ENCODE assay signal across 1 cellular context in genomic region chr17:38676706-38677504, GRCh38.
TF ChIP-seq lines count a peak whose summit lies in the region.

No MANE protein-coding gene starts in this region.

TF ChIP-seq in HepG2, 621 proteins besides CTCF, POLR2A, EP300 and RAD21 (continued from another document and continues in another):
- no peak for TF ChIP-seq PRDM15 (CRISPR knock-in tag; IDR thresholded peaks at IDR 0.05)
- peak; percentile 54; the same call in 1 of the 2 replicates for TF ChIP-seq FOXK1 (CRISPR knock-in tag; IDR thresholded peaks at IDR 0.05; ENCODE audit: borderline replicate concordance, low read depth)
- TF ChIP-seq MEIS2 (CRISPR knock-in tag; IDR thresholded peaks at IDR 0.05), result no peak
- TF ChIP-seq ZNF766 (CRISPR knock-in tag; IDR thresholded peaks at IDR 0.05; ENCODE audit: borderline replicate concordance), result no peak
- no peak for TF ChIP-seq ZNF530 (CRISPR knock-in tag; IDR thresholded peaks at IDR 0.05; ENCODE audit: low read depth)
- TF ChIP-seq ZC3H13 (CRISPR knock-in tag; IDR thresholded peaks at IDR 0.05), result no peak
- peak; percentile 49; the same call in 1 of the 2 replicates for TF ChIP-seq SIX1 (CRISPR knock-in tag; IDR thresholded peaks at IDR 0.05; ENCODE audit: borderline replicate concordance)
- TF ChIP-seq ZNF570 (CRISPR knock-in tag; IDR thresholded peaks at IDR 0.05; ENCODE audit: borderline replicate concordance), result no peak
- no peak for TF ChIP-seq RFX1 (IDR thresholded peaks at IDR 0.05)
- TF ChIP-seq MIER2 (CRISPR knock-in tag; IDR thresholded peaks at IDR 0.05), result 0 out of 2 replicates have a peak, but pooled peaks have one; percentile 40
- TF ChIP-seq ZNF446 (CRISPR knock-in tag; IDR thresholded peaks at IDR 0.05), result no peak
- TF ChIP-seq TRAFD1 (CRISPR knock-in tag; IDR thresholded peaks at IDR 0.05; ENCODE audit: borderline replicate concordance), result no peak
- 0 out of 2 replicates have a peak, but pooled peaks have one; percentile 40 for TF ChIP-seq SP4 (CRISPR knock-in tag; IDR thresholded peaks at IDR 0.05)
- no peak for TF ChIP-seq STAT5B (CRISPR knock-in tag; IDR thresholded peaks at IDR 0.05)
- TF ChIP-seq SOX13 (IDR thresholded peaks at IDR 0.05), result no peak
- peak in 1 of 2 experiments; percentile 72; a peak in 1 of 4 replicates for TF ChIP-seq SOX13 (CRISPR knock-in tag; conservative IDR thresholded peaks at IDR 0.05 in 1 of 2, IDR thresholded peaks at IDR 0.05 in 1 of 2)
- TF ChIP-seq ZNF224 (CRISPR knock-in tag; IDR thresholded peaks at IDR 0.05), result no peak
- peak; percentile 83 for TF ChIP-seq FOSL2 (CRISPR knock-in tag; IDR thresholded peaks at IDR 0.05)
- TF ChIP-seq ZNF597 (CRISPR knock-in tag; IDR thresholded peaks at IDR 0.05), result no peak
- TF ChIP-seq HNF4A (CRISPR knock-in tag; IDR thresholded peaks at IDR 0.05), result no peak
- TF ChIP-seq MBNL3 (CRISPR knock-in tag; conservative IDR thresholded peaks at IDR 0.05), result no peak
- TF ChIP-seq RBAK (CRISPR knock-in tag; IDR thresholded peaks at IDR 0.05), result no peak
- no peak for TF ChIP-seq ZNF44 (CRISPR knock-in tag; IDR thresholded peaks at IDR 0.05)
- peak; percentile 45; the same call in 1 of the 2 replicates for TF ChIP-seq ZNF292 (CRISPR knock-in tag; IDR thresholded peaks at IDR 0.05; ENCODE audit: borderline replicate concordance, low read depth)
- TF ChIP-seq ZNF770 (CRISPR knock-in tag; IDR thresholded peaks at IDR 0.05), result no peak
- TF ChIP-seq ZNF180 (CRISPR knock-in tag; IDR thresholded peaks at IDR 0.05; ENCODE audit: borderline replicate concordance, low read depth), result no peak
- TF ChIP-seq ZNF33A (CRISPR knock-in tag; IDR thresholded peaks at IDR 0.05; ENCODE audit: borderline replicate concordance), result no peak
- TF ChIP-seq SRSF9 (IDR thresholded peaks at IDR 0.05; ENCODE audit: borderline replicate concordance, insufficient read depth, low read depth, low read length, poor library complexity, severe bottlenecking), result no peak
- TF ChIP-seq SKIL (CRISPR knock-in tag; IDR thresholded peaks at IDR 0.05; ENCODE audit: borderline replicate concordance), result 0 out of 2 replicates have a peak, but pooled peaks have one; percentile 10
- no peak for TF ChIP-seq TMF1 (CRISPR knock-in tag; IDR thresholded peaks at IDR 0.05; ENCODE audit: low read depth)
- TF ChIP-seq ZNF75D (CRISPR knock-in tag; IDR thresholded peaks at IDR 0.05; ENCODE audit: borderline replicate concordance), result no peak
- peak; percentile 67 for TF ChIP-seq ZNF121 (CRISPR knock-in tag; IDR thresholded peaks at IDR 0.05)
- no peak for TF ChIP-seq ZNF468 (CRISPR knock-in tag; IDR thresholded peaks at IDR 0.05)
- TF ChIP-seq REL (CRISPR knock-in tag; conservative IDR thresholded peaks at IDR 0.05), result no peak
- TF ChIP-seq HNRNPUL1 (IDR thresholded peaks at IDR 0.05; ENCODE audit: low read depth, low read length), result no peak
- TF ChIP-seq ZNF441 (CRISPR knock-in tag; IDR thresholded peaks at IDR 0.05; ENCODE audit: borderline replicate concordance), result no peak
- TF ChIP-seq THAP8 (CRISPR knock-in tag; IDR thresholded peaks at IDR 0.05; ENCODE audit: borderline replicate concordance), result no peak
- TF ChIP-seq PTBP1 (IDR thresholded peaks at IDR 0.05; ENCODE audit: low read depth, low read length, poor library complexity, severe bottlenecking), result no peak
- TF ChIP-seq ARID2 (CRISPR knock-in tag; IDR thresholded peaks at IDR 0.05; ENCODE audit: borderline replicate concordance), result no peak
- peak; percentile 61; the same call in 1 of the 2 replicates for TF ChIP-seq SSRP1 (CRISPR knock-in tag; IDR thresholded peaks at IDR 0.05)
- TF ChIP-seq ZBTB1 (CRISPR knock-in tag; IDR thresholded peaks at IDR 0.05; ENCODE audit: borderline replicate concordance), result no peak
- peak; percentile 93 for TF ChIP-seq SAP130 (CRISPR knock-in tag; IDR thresholded peaks at IDR 0.05; ENCODE audit: low read depth)
- peak; percentile 17; the same call in 1 of the 2 replicates for TF ChIP-seq NR2C2 (CRISPR knock-in tag; IDR thresholded peaks at IDR 0.05; ENCODE audit: borderline replicate concordance)
- TF ChIP-seq FIP1L1 (IDR thresholded peaks at IDR 0.05; ENCODE audit: borderline replicate concordance, insufficient read depth, low read depth, low read length), result no peak
- no peak; the same call in 1 of the 2 replicates for TF ChIP-seq ZNF710 (CRISPR knock-in tag; IDR thresholded peaks at IDR 0.05; ENCODE audit: borderline replicate concordance)
- no peak for TF ChIP-seq CENPT (CRISPR knock-in tag; IDR thresholded peaks at IDR 0.05; ENCODE audit: low read depth)
- TF ChIP-seq KDM1A (CRISPR knock-in tag; IDR thresholded peaks at IDR 0.05), result peak; percentile 68; the same call in 1 of the 2 replicates
- no peak for TF ChIP-seq THAP7 (CRISPR knock-in tag; IDR thresholded peaks at IDR 0.05)
- no peak for TF ChIP-seq TRIM24 (CRISPR knock-in tag; IDR thresholded peaks at IDR 0.05)
- no peak for TF ChIP-seq NKX3-1 (CRISPR knock-in tag; IDR thresholded peaks at IDR 0.05)
- TF ChIP-seq YEATS2 (CRISPR knock-in tag; IDR thresholded peaks at IDR 0.05; ENCODE audit: borderline replicate concordance), result peak; percentile 78; the same call in 1 of the 2 replicates
- TF ChIP-seq JUN (CRISPR knock-in tag; IDR thresholded peaks at IDR 0.05), result peak; percentile 89; the same call in 1 of the 2 replicates
- peak; percentile 52; the same call in 1 of the 2 replicates for TF ChIP-seq SALL2 (CRISPR knock-in tag; IDR thresholded peaks at IDR 0.05)
- no peak for TF ChIP-seq HOXA9 (CRISPR knock-in tag; IDR thresholded peaks at IDR 0.05; ENCODE audit: borderline replicate concordance)
- TF ChIP-seq ZNF317 (CRISPR knock-in tag; IDR thresholded peaks at IDR 0.05), result no peak
